In genomic region chr3:56976666-56977560, GRCh38 we compare ENCODE assay signal across 10 cellular contexts.
DNase-seq lines count a peak whose midpoint lies in the region; ATAC-seq and TF ChIP-seq lines count a peak whose summit lies in the region.
"Had no signal": no experiment of that assay in that cellular context is flagged by ENCODE, and none has a peak within 500 bp of the region (broad histone marks: within the 10 kb centered on the region; RNA-seq: fewer than 3 reads in every experiment).

No MANE protein-coding gene starts in this region.

- no peaks in the 10 kb centered on the region for H3K9me3 ChIP-seq in mesodermal cell (ENCODE audit: control insufficient read depth, low read length)
- H3K9me3 ChIP-seq in stomach, result no peaks in the 10 kb centered on the region
- H3K9me3 ChIP-seq: transverse colon had no signal

- no peak for TF ChIP-seq POLR2A in stomach (IDR thresholded peaks at IDR 0.05)

- H3K36me3 ChIP-seq in BJ (ENCODE audit: control insufficient read depth, insufficient read depth, low read length), result no peaks in the 10 kb centered on the region
- no peaks in the 10 kb centered on the region for H3K36me3 ChIP-seq in mesodermal cell (ENCODE audit: control insufficient read depth, insufficient read depth, low read length)
- H3K36me3 ChIP-seq in stomach, result no peaks in the 10 kb centered on the region
- H3K36me3 ChIP-seq: transverse colon had no signal

- POLR2A ChIA-PET in BJ (lab: Charles Lee), result no interaction called here

- H3K4me1 ChIP-seq in mesodermal cell (ENCODE audit: control insufficient read depth, insufficient read depth, low read length, poor library complexity, severe bottlenecking) (peaks cover 24% of the 10 kb centered on the region), stomach (peaks cover 6 to 10% (median 9%) of the 10 kb centered on the region in 4 donors)

- ATAC-seq in GM19463 (IDR thresholded peaks at IDR 0.05; ENCODE audit: unreplicated experiment) (no peak), HG02763 (IDR thresholded peaks at IDR 0.05; ENCODE audit: unreplicated experiment) (no peak)

- H3K27me3 ChIP-seq in BJ (ENCODE audit: control insufficient read depth, insufficient read depth, low read length) (no peaks in the 10 kb centered on the region), stomach (no peaks in the 10 kb centered on the region)
- H3K27me3 ChIP-seq: transverse colon had no signal

- no peak for TF ChIP-seq EP300 in stomach (IDR thresholded peaks at IDR 0.05)

- DNase-seq in BJ (ENCODE audit: low read depth), result peak; percentile 36
- peak; percentile 86 for DNase-seq in NCI-H1105 (lab: John Stamatoyannopoulos, UW)
- peak in 45 of 58 donors; percentile 8 to 74 (median 32) for DNase-seq in anterior cingulate cortex (lab: John Stamatoyannopoulos, UW)
- DNase-seq in GM10266 (ENCODE audit: extremely low spot score), result no peak
- no peak for DNase-seq in stomach
- DNase-seq: activated gamma-delta T cell, transverse colon had no signal

- WGBS in mesodermal cell (ENCODE audit: insufficient coverage in 2 of 2), 2 experiments, result 86 to 100% methylated on average over 2 to 5 of the region's 9 CpGs
- WGBS in stomach, 5 donors, result 76 to 82% (median 79%) methylated on average over 9 of the region's 9 CpGs

- no peak for TF ChIP-seq CTCF in BJ (IDR thresholded peaks at IDR 0.05; ENCODE audit: insufficient read depth, low read depth, low read length)
- TF ChIP-seq CTCF in GM10266 (IDR thresholded peaks at IDR 0.05; ENCODE audit: control insufficient read depth, insufficient read depth, low read depth, missing control alignments), result no peak
- no peak for TF ChIP-seq CTCF in stomach (IDR thresholded peaks at IDR 0.05)

- no peak overlapping the region for H3K4me3 ChIP-seq in BJ (ENCODE audit: low read depth, low read length)
- no peak overlapping the region for H3K4me3 ChIP-seq in mesodermal cell (ENCODE audit: extremely low read depth, insufficient read depth, low read length, poor library complexity, severe bottlenecking)
- H3K4me3 ChIP-seq in stomach, result no peak overlapping the region
- H3K4me3 ChIP-seq: transverse colon had no signal

- intact Hi-C loops in stomach (cut with DNase I; ENCODE audit: low total_unique reads), result no loop called here

- H3K27ac ChIP-seq in mesodermal cell (ENCODE audit: low read depth, low read length, severe bottlenecking), result peak overlapping the region; percentile 23
- H3K27ac ChIP-seq in stomach, result no peak overlapping the region
- H3K27ac ChIP-seq: transverse colon had no signal

- CTCF ChIA-PET in BJ (lab: Yijun Ruan, JAX), result interaction anchor here (0.6 to 1.0 kb wide), 4 partner anchors 11 to 274 kb away, joined by 3 to 5 read pairs (median 4); no protein-coding TSS in a partner anchor

Comparison
In these comparisons a context has a peak if more than half of its experiments do, and no peak if none do; other contexts are left out.
1. DNase-seq: peak in BJ (single experiment), NCI-H1105 (single experiment) and anterior cingulate cortex (45 of 58); none in GM10266 (single experiment) and stomach (single experiment).